Comparison of ENCODE assay signal across 24 cellular contexts in genomic region chr12:13373803-13374202, GRCh38.
DNase-seq lines count a peak whose midpoint lies in the region; ATAC-seq and TF ChIP-seq lines count a peak whose summit lies in the region.
"Had no signal": no experiment of that assay in that cellular context is flagged by ENCODE, and none has a peak within 500 bp of the region (broad histone marks: within the 10 kb centered on the region; RNA-seq: fewer than 3 reads in every experiment).

No MANE protein-coding gene starts in this region.

- H3K4me1 ChIP-seq in heart right ventricle (peaks cover 0 to 9% (median 0%) of the 10 kb centered on the region in 9 donors), OCI-LY1 (ENCODE audit: insufficient read depth, low read length, severe bottlenecking) (peaks cover 80% of the 10 kb centered on the region), esophagus muscularis mucosa (peaks cover 0 to 10% (median 6%) of the 10 kb centered on the region in 4 donors)
- H3K4me1 ChIP-seq: BE2C, BLaER1 had no signal

- H3K27ac ChIP-seq in heart right ventricle (no peak overlapping the region), OCI-LY1 (ENCODE audit: low read depth, low read length, poor library complexity, severe bottlenecking) (peak overlapping the region; percentile 99), esophagus muscularis mucosa (replicated peaks in 1 of 4) (no peak overlapping the region)
- H3K27ac ChIP-seq: BLaER1 had no signal

- TF ChIP-seq POLR2A in esophagus muscularis mucosa (IDR thresholded peaks at IDR 0.05; ENCODE audit: low read depth), result no peak

- H3K4me3 ChIP-seq in heart right ventricle (no peak overlapping the region), OCI-LY1 (ENCODE audit: low read depth, low read length, poor library complexity, severe bottlenecking) (no peak overlapping the region), esophagus muscularis mucosa (no peak overlapping the region)
- H3K4me3 ChIP-seq: BLaER1, GM12878 had no signal

- intact Hi-C loops in cardiac septum (cut with DNase I), result no loop called here
- intact Hi-C loops in heart right ventricle (cut with DNase I), result no loop called here
- intact Hi-C loops in esophagus muscularis mucosa (cut with DNase I), result no loop called here

- no peaks in the 10 kb centered on the region for H3K79me2 ChIP-seq in OCI-LY1 (ENCODE audit: insufficient read depth, low read length)

- H3K4me2 ChIP-seq in OCI-LY1 (ENCODE audit: low read length), result no peak overlapping the region
- H3K4me2 ChIP-seq: BLaER1 had no signal

- no peak for TF ChIP-seq CTCF in heart right ventricle (IDR thresholded peaks at IDR 0.05)
- no peak for TF ChIP-seq CTCF in OCI-LY1 (IDR thresholded peaks at IDR 0.05; ENCODE audit: low read length)
- no peak for TF ChIP-seq CTCF in esophagus muscularis mucosa (IDR thresholded peaks at IDR 0.05)

- H3K36me3 ChIP-seq in heart right ventricle (no peaks in the 10 kb centered on the region), OCI-LY1 (ENCODE audit: insufficient read depth, low read length) (no peaks in the 10 kb centered on the region), esophagus muscularis mucosa (no peaks in the 10 kb centered on the region)
- H3K36me3 ChIP-seq: BE2C, BLaER1 had no signal

- no peaks in the 10 kb centered on the region for H4K20me1 ChIP-seq in OCI-LY1 (ENCODE audit: insufficient read depth, low read length)
- H4K20me1 ChIP-seq: BLaER1 had no signal

- DNase-seq in cardiac septum (ENCODE audit: low spot score) (peak; percentile 68), heart right ventricle (no peak), esophagus muscularis mucosa (ENCODE audit: extremely low spot score) (peak; percentile 89)
- DNase-seq: 8988T; ACHN; BE2C; C1 segment of cervical spinal cord; CD4-positive, alpha-beta memory T cell; CD4-positive, CD25-positive, alpha-beta regulatory T cell; CD8-positive, alpha-beta memory T cell; COR-L47; DMS 273 treated with DMSO at 0.1 percent for 48 hours; DMS153; DMS53; DMS79; DND-41; EL; GDM1 had no signal

- ATAC-seq in heart right ventricle, result no peak
- ATAC-seq in HG02938 (IDR thresholded peaks at IDR 0.05; ENCODE audit: unreplicated experiment), result no peak
- no peak for ATAC-seq in GM21825 (IDR thresholded peaks at IDR 0.05; ENCODE audit: unreplicated experiment)
- ATAC-seq in GM21576 (IDR thresholded peaks at IDR 0.05; ENCODE audit: unreplicated experiment), result no peak
- ATAC-seq: GM12878 had no signal

- no peaks in the 10 kb centered on the region for H3K9me2 ChIP-seq in OCI-LY1 (ENCODE audit: low read depth, low read length)

- no peak overlapping the region for H3K9ac ChIP-seq in OCI-LY1 (ENCODE audit: low read length)
- H3K9ac ChIP-seq: BLaER1 had no signal

- H2AFZ ChIP-seq in OCI-LY1 (ENCODE audit: low read length), result no peak overlapping the region

- WGBS in heart right ventricle, 2 donors, result 80 to 88% methylated on average over 2 of the region's 2 CpGs
- WGBS in esophagus muscularis mucosa, result 92% methylated on average over 2 of the region's 2 CpGs

- H3K9me3 ChIP-seq in heart right ventricle, result peaks cover 0 to 13% (median 0%) of the 10 kb centered on the region in 11 donors
- H3K9me3 ChIP-seq in OCI-LY1 (ENCODE audit: low read length), result no peaks in the 10 kb centered on the region
- H3K9me3 ChIP-seq in esophagus muscularis mucosa, result no peaks in the 10 kb centered on the region
- H3K9me3 ChIP-seq: BE2C had no signal

- H3F3A ChIP-seq in OCI-LY1 (ENCODE audit: insufficient read depth, low read length), result no peaks in the 10 kb centered on the region

- H3K27me3 ChIP-seq in heart right ventricle, result peaks cover 0 to 14% (median 0%) of the 10 kb centered on the region in 7 donors
- H3K27me3 ChIP-seq in OCI-LY1 (ENCODE audit: insufficient read depth, low read length), result no peaks in the 10 kb centered on the region
- H3K27me3 ChIP-seq in esophagus muscularis mucosa, result no peaks in the 10 kb centered on the region
- H3K27me3 ChIP-seq: BE2C, BLaER1 had no signal

- TF ChIP-seq EP300 in esophagus muscularis mucosa (IDR thresholded peaks at IDR 0.05), result no peak

Comparison
In these comparisons a context has a peak if more than half of its experiments do, and no peak if none do; other contexts are left out.
1. DNase-seq: peak in cardiac septum (single experiment) and esophagus muscularis mucosa (single experiment); none in heart right ventricle (0 of 2).